In the genomic region with DNA sequence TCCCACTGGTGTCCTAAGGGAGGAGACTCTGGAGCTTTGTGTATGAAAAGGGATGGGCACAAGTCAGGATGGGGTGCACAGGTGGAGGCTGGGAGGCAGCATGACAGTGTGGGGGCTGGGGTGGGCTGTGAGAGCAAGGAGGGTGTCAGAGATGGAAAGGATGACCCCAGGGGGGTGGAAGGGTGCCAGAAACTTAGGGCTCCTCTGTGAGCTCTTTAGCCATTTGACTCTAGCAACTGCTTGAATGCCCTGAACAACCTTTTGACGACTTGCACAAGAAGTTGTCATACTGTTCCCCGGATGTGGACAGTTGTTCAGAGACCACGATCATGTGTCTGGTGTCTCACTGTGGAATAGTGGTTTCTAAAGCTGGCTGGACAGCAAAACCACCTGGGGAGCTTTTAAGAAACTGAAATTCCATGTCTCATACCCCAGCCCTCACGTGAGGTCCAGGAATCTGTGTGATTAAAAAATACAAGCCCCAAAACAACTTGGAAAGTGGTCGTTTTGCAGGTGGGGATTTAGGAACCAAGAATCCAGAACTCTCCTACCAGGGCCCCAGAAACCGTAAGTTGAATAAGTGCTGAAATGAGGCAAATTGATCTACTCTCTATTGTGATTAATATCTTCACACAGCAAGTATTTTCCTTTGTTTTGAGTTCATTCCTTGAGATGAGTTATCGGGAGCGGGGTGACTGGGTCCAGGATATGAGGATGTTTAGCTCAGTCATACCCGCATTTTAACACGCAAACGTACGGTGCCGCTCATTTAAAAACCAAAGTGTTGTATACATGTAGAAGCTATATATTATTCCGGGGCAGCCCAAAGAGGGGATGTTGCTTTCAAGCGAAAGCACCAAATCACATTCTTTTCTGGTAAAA, we compare ENCODE assay signal across 1 cellular context.
TF ChIP-seq lines count a peak whose summit lies in the region.

No MANE protein-coding gene starts in this region.

TF ChIP-seq in SK-N-SH, 30 proteins besides CTCF, POLR2A, EP300 and RAD21 (continued from another document):
- TF ChIP-seq, protein P1, sequence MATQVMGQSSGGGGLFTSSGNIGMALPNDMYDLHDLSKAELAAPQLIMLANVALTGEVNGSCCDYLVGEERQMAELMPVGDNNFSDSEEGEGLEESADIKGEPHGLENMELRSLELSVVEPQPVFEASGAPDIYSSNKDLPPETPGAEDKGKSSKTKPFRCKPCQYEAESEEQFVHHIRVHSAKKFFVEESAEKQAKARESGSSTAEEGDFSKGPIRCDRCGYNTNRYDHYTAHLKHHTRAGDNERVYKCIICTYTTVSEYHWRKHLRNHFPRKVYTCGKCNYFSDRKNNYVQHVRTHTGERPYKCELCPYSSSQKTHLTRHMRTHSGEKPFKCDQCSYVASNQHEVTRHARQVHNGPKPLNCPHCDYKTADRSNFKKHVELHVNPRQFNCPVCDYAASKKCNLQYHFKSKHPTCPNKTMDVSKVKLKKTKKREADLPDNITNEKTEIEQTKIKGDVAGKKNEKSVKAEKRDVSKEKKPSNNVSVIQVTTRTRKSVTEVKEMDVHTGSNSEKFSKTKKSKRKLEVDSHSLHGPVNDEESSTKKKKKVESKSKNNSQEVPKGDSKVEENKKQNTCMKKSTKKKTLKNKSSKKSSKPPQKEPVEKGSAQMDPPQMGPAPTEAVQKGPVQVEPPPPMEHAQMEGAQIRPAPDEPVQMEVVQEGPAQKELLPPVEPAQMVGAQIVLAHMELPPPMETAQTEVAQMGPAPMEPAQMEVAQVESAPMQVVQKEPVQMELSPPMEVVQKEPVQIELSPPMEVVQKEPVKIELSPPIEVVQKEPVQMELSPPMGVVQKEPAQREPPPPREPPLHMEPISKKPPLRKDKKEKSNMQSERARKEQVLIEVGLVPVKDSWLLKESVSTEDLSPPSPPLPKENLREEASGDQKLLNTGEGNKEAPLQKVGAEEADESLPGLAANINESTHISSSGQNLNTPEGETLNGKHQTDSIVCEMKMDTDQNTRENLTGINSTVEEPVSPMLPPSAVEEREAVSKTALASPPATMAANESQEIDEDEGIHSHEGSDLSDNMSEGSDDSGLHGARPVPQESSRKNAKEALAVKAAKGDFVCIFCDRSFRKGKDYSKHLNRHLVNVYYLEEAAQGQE (IDR thresholded peaks at IDR 0.05; ENCODE audit: low read depth, low read length) = no peak
- no peak for TF ChIP-seq TCF12 (IDR thresholded peaks at IDR 0.05)
- no peak for TF ChIP-seq GATA2 (CRISPR knock-in tag; IDR thresholded peaks at IDR 0.05)
- no peak for TF ChIP-seq NRF1 (IDR thresholded peaks at IDR 0.05; ENCODE audit: low read depth, low read length)
- TF ChIP-seq RXRA (IDR thresholded peaks at IDR 0.05; ENCODE audit: borderline replicate concordance, low read depth) = no peak
- no peak for TF ChIP-seq TAF1 (IDR thresholded peaks at IDR 0.05; ENCODE audit: borderline replicate concordance, low read depth, low read length)
- TF ChIP-seq MXI1 (IDR thresholded peaks at IDR 0.05; ENCODE audit: low read depth, low read length) = no peak
- no peak for TF ChIP-seq MEF2A (IDR thresholded peaks at IDR 0.05; ENCODE audit: borderline replicate concordance, low read depth)
- TF ChIP-seq YY1 (IDR thresholded peaks at IDR 0.05; ENCODE audit: low read depth) = no peak
- TF ChIP-seq, protein P2, sequence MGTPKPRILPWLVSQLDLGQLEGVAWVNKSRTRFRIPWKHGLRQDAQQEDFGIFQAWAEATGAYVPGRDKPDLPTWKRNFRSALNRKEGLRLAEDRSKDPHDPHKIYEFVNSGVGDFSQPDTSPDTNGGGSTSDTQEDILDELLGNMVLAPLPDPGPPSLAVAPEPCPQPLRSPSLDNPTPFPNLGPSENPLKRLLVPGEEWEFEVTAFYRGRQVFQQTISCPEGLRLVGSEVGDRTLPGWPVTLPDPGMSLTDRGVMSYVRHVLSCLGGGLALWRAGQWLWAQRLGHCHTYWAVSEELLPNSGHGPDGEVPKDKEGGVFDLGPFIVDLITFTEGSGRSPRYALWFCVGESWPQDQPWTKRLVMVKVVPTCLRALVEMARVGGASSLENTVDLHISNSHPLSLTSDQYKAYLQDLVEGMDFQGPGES (IDR thresholded peaks at IDR 0.05; ENCODE audit: low read depth, low read length) = no peak
- no peak for TF ChIP-seq POLR2AphosphoS5 (IDR thresholded peaks at IDR 0.05; ENCODE audit: low read depth, low read length)
- TF ChIP-seq, protein P3, sequence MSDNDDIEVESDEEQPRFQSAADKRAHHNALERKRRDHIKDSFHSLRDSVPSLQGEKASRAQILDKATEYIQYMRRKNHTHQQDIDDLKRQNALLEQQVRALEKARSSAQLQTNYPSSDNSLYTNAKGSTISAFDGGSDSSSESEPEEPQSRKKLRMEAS (IDR thresholded peaks at IDR 0.05; ENCODE audit: low read depth) = no peak
- no peak for TF ChIP-seq SIN3A (IDR thresholded peaks at IDR 0.05; ENCODE audit: borderline replicate concordance, low read depth, low read length)
TF ChIP-seq in SK-N-SH: peak in this region for 0.
